Comparison of ENCODE assay signal across 1 cellular context in genomic region chr7:34662058-34662457, GRCh38.
TF ChIP-seq lines count a peak whose summit lies in the region.

No MANE protein-coding gene starts in this region.

TF ChIP-seq in H1, 55 proteins besides CTCF, POLR2A, EP300 and RAD21 (continued from another document):
- no peak for TF ChIP-seq MAFK (IDR thresholded peaks at IDR 0.05; ENCODE audit: low read depth, low read length)
- TF ChIP-seq HDAC6 (IDR thresholded peaks at IDR 0.05; ENCODE audit: low read depth, low read length) = no peak
- TF ChIP-seq CHD7 (IDR thresholded peaks at IDR 0.05; ENCODE audit: insufficient replicate concordance, low read length) = no peak
- no peak for TF ChIP-seq RNF2 (IDR thresholded peaks at IDR 0.05; ENCODE audit: borderline replicate concordance, low read depth, low read length, missing control alignments, poor library complexity, severe bottlenecking)
- no peak for TF ChIP-seq SIN3A (conservative IDR thresholded peaks at IDR 0.05 in 1 of 2, IDR thresholded peaks at IDR 0.05 in 1 of 2; ENCODE audit: low read depth in 1 of 2, low read length in 2 of 2)
- TF ChIP-seq RFX5 (IDR thresholded peaks at IDR 0.05; ENCODE audit: borderline replicate concordance, low read depth, low read length) = no peak
- TF ChIP-seq SP4 (IDR thresholded peaks at IDR 0.05; ENCODE audit: low read length) = no peak
- no peak for TF ChIP-seq EZH2 (IDR thresholded peaks at IDR 0.05; ENCODE audit: low read depth, low read length, severe bottlenecking)
- TF ChIP-seq SRF (IDR thresholded peaks at IDR 0.05; ENCODE audit: low read depth, low read length) = no peak
- no peak for TF ChIP-seq RXRA (IDR thresholded peaks at IDR 0.05; ENCODE audit: insufficient read depth, low read depth, low read length)
- TF ChIP-seq BACH1 (IDR thresholded peaks at IDR 0.05; ENCODE audit: low read length) = no peak
- no peak for TF ChIP-seq HDAC2 (IDR thresholded peaks at IDR 0.05; ENCODE audit: borderline replicate concordance in 1 of 2, low read depth in 2 of 2, low read length in 2 of 2)
- TF ChIP-seq CEBPB (IDR thresholded peaks at IDR 0.05; ENCODE audit: low read depth, low read length) = no peak
- no peak for TF ChIP-seq CREB1 (IDR thresholded peaks at IDR 0.05)
- TF ChIP-seq CTBP2 (IDR thresholded peaks at IDR 0.05; ENCODE audit: borderline replicate concordance, insufficient read depth, insufficient read length, low read length) = no peak
- no peak for TF ChIP-seq TAF7 (optimal IDR thresholded peaks at IDR 0.05; ENCODE audit: borderline replicate concordance, low read depth, low read length)
- TF ChIP-seq SAP30 (IDR thresholded peaks at IDR 0.05; ENCODE audit: insufficient read depth, insufficient replicate concordance, low read length) = no peak
